In the genomic region with DNA sequence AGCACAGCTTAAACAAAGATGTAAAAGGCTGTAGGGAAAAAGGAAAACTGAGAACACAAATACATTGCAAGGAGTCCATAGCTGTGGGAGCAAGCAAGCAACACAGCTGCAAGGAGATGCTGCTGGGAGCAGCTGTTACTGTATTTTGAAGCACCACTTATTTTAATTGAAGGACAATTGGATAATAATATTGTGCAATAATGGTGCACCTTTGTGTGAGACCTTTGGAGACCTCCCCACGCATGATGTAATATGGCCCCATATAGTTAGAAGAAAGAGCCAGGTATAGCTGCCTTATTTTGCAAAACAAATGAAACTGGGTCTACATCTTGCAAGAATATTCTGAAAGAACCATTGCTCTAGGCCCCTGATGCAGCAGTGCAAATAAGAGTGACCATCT, we compare ENCODE assay signal across 20 cellular contexts.
"Had no signal": no experiment of that assay in that cellular context is flagged by ENCODE, and none has a peak within 500 bp of the region (broad histone marks: within the 10 kb centered on the region; RNA-seq: fewer than 3 reads in every experiment).

No MANE protein-coding gene starts in this region.

- H3K4me3 ChIP-seq: body of pancreas, esophagus muscularis mucosa, left ventricle myocardium inferior, thyroid gland had no signal

- H3K36me3 ChIP-seq: esophagus muscularis mucosa, left ventricle myocardium inferior, thyroid gland had no signal

- H3K4me1 Mint-ChIP-seq: activated B cell treated with CpG ODN at 0.5 μM for 24 hours; activated naive CD8-positive, alpha-beta T cell treated with anti-CD3 and anti-CD28 coated beads, Interleukin-2, amount 10 ng/mL, durations not matched to agents 7 days and 5 days; activated T-helper 17 cell treated with anti-CD3 and anti-CD28 coated beads, Interleukin-2, amount 50 U/mL, for 72 hours; immature natural killer cell had no signal

- DNase-seq: activated B cell treated with CpG ODN at 0.5 μM for 24 hours; activated CD4-positive, alpha-beta T cell treated with anti-CD3 and anti-CD28 coated beads for 48 hours; activated CD8-positive, alpha-beta T cell treated with anti-CD3 and anti-CD28 coated beads for 36 hours; activated naive CD4-positive, alpha-beta T cell treated with Interleukin-2 at 50 U/mL for 16 hours; activated naive CD8-positive, alpha-beta T cell treated with anti-CD3 and anti-CD28 coated beads, Interleukin-2, amount 10 ng/mL, durations not matched to agents 7 days and 5 days; activated T-cell treated with anti-CD3 and anti-CD28 coated beads, Interleukin-2, amount 50 U/mL, for 1 hour; body of pancreas; dermis blood vessel endothelial cell; effector memory CD4-positive, alpha-beta T cell; immature natural killer cell; kidney glomerular epithelial cell; left ventricle myocardium inferior; mammary epithelial cell; midbrain; occipital lobe; retina; stimulated activated naive CD4-positive, alpha-beta T cell treated with Interleukin-2 at 50 U/mL for 16 hours; thyroid gland had no signal

- H3K9me3 ChIP-seq: body of pancreas, esophagus muscularis mucosa, left ventricle myocardium inferior, thyroid gland had no signal

- H3K27me3 ChIP-seq: body of pancreas, thyroid gland had no signal

- H3K27ac ChIP-seq: body of pancreas, esophagus muscularis mucosa, left ventricle myocardium inferior, thyroid gland had no signal

- H3K4me1 ChIP-seq: body of pancreas, esophagus muscularis mucosa, left ventricle myocardium inferior, thyroid gland had no signal

- H3K4me3 Mint-ChIP-seq: activated B cell treated with CpG ODN at 0.5 μM for 24 hours; activated CD8-positive, alpha-beta T cell treated with anti-CD3 and anti-CD28 coated beads for 36 hours; activated naive CD8-positive, alpha-beta T cell treated with anti-CD3 and anti-CD28 coated beads, Interleukin-2, amount 10 ng/mL, durations not matched to agents 7 days and 5 days; activated T-helper 17 cell treated with anti-CD3 and anti-CD28 coated beads, Interleukin-2, amount 50 U/mL, for 72 hours; immature natural killer cell had no signal

- H3K27ac Mint-ChIP-seq: activated B cell treated with CpG ODN at 0.5 μM for 24 hours; activated CD8-positive, alpha-beta T cell treated with anti-CD3 and anti-CD28 coated beads for 36 hours; activated naive CD8-positive, alpha-beta T cell treated with anti-CD3 and anti-CD28 coated beads, Interleukin-2, amount 10 ng/mL, durations not matched to agents 7 days and 5 days; activated T-helper 17 cell treated with anti-CD3 and anti-CD28 coated beads, Interleukin-2, amount 50 U/mL, for 72 hours; immature natural killer cell had no signal

- H3K9me3 Mint-ChIP-seq: activated CD8-positive, alpha-beta T cell treated with anti-CD3 and anti-CD28 coated beads for 36 hours had no signal

- ATAC-seq: activated CD8-positive, alpha-beta T cell treated with anti-CD3 and anti-CD28 coated beads for 36 hours; activated T-helper 17 cell treated with anti-CD3 and anti-CD28 coated beads, Interleukin-2, amount 50 U/mL, for 72 hours; body of pancreas had no signal

- H3K36me3 Mint-ChIP-seq: activated naive CD8-positive, alpha-beta T cell treated with anti-CD3 and anti-CD28 coated beads, Interleukin-2, amount 10 ng/mL, durations not matched to agents 7 days and 5 days; immature natural killer cell had no signal

- H3K27me3 Mint-ChIP-seq: activated B cell treated with CpG ODN at 0.5 μM for 24 hours; activated CD8-positive, alpha-beta T cell treated with anti-CD3 and anti-CD28 coated beads for 36 hours; activated naive CD8-positive, alpha-beta T cell treated with anti-CD3 and anti-CD28 coated beads, Interleukin-2, amount 10 ng/mL, durations not matched to agents 7 days and 5 days had no signal
